ENCODE assay signal across 8 cellular contexts in genomic region chr3:52232279-52233107, GRCh38. TPM values are rescaled to one million over a fixed set of nuclear protein-coding genes. Genes with fewer than 3 reads are reported as not detected.
DNase-seq lines count a peak whose midpoint lies in the region; ATAC-seq and TF ChIP-seq lines count a peak whose summit lies in the region.
"Had no signal": no experiment of that assay in that cellular context is flagged by ENCODE, and none has a peak within 500 bp of the region (broad histone marks: within the 10 kb centered on the region; RNA-seq: fewer than 3 reads in every experiment).

No MANE protein-coding gene starts in this region.

- no peak overlapping the region for H3K27ac Mint-ChIP-seq in GM23338

- peaks cover 16% of the 10 kb centered on the region for H3K79me2 ChIP-seq in GM23338 (replicated peaks; ENCODE audit: insufficient read depth)

- peaks cover 14% of the 10 kb centered on the region for H3K4me1 ChIP-seq in GM23338 (ENCODE audit: insufficient read depth)

- H3K36me3 ChIP-seq in GM23338 (ENCODE audit: insufficient read depth) = peaks cover 3% of the 10 kb centered on the region; the same call in 1 of the 2 replicates

- H3F3A ChIP-seq in GM23338 (replicated peaks; ENCODE audit: low read depth) = 0 out of 2 replicates have a peak, but pooled peaks cover 8% of the 10 kb centered on the region

- no peak overlapping the region for H3K27ac ChIP-seq in GM23338 (ENCODE audit: low read depth)
- no peak overlapping the region for H3K27ac ChIP-seq in VCaP
- H3K27ac ChIP-seq: tibial artery had no signal

- no peak overlapping the region for H2AFZ ChIP-seq in GM23338

- TF ChIP-seq CTCF in GM23338 (conservative IDR thresholded peaks at IDR 0.05; ENCODE audit: low read depth in 2 of 2) (peak; percentile 53 to 70), VCaP (conservative IDR thresholded peaks at IDR 0.05) (peak; percentile 62)

- DNase-seq in GM23338 (ENCODE audit: low spot score) (no peak), lung microvascular endothelial cell (ENCODE audit: low read depth in 2 of 2) (peak; percentile 19 to 32), LoVo (ENCODE audit: low spot score) (no peak)

- H4K20me1 ChIP-seq in GM23338 (replicated peaks; ENCODE audit: insufficient read depth) = 0 out of 2 replicates have a peak, but pooled peaks cover 5% of the 10 kb centered on the region

- H3K9me3 Mint-ChIP-seq in GM23338 = no peaks in the 10 kb centered on the region

- no peak overlapping the region for H3K4me2 ChIP-seq in GM23338

- peaks cover 24% of the 10 kb centered on the region for H3K36me3 Mint-ChIP-seq in GM23338 (ENCODE audit: low read depth)

- ATAC-seq in GM23338 (no peak), GM19455 (IDR thresholded peaks at IDR 0.05; ENCODE audit: unreplicated experiment) (no peak), HG03039 (IDR thresholded peaks at IDR 0.05; ENCODE audit: unreplicated experiment) (no peak)

- H3K9me2 ChIP-seq in GM23338 (ENCODE audit: insufficient read depth) = no peaks in the 10 kb centered on the region

- peaks cover 26% of the 10 kb centered on the region for H3K4me1 Mint-ChIP-seq in GM23338

- no peaks in the 10 kb centered on the region for H3K27me3 ChIP-seq in GM23338 (ENCODE audit: insufficient read depth)
- H3K27me3 ChIP-seq: tibial artery had no signal

- H3K27me3 Mint-ChIP-seq in GM23338 (ENCODE audit: insufficient read depth, low read depth, poor library complexity) = peaks cover 8% of the 10 kb centered on the region

- H3K4me3 Mint-ChIP-seq in GM23338 = no peak overlapping the region

- no peak overlapping the region for H3K4me3 ChIP-seq in GM23338
- H3K4me3 ChIP-seq: tibial artery had no signal

TF ChIP-seq in GM23338, 12 proteins besides CTCF, POLR2A, EP300 and RAD21:
- TF ChIP-seq POLR2AphosphoS5 (IDR thresholded peaks at IDR 0.05; ENCODE audit: low read depth) (no peak), ETS1 (IDR thresholded peaks at IDR 0.05) (no peak), STAT1 (IDR thresholded peaks at IDR 0.05; ENCODE audit: unreplicated experiment) (no peak)

RNA-seq across cellular contexts. Expression of gene TWF2, which starts 6.5 kb away (rescaled TPM):
- total RNA-seq in GM23338 (2014; rRNA removed; shearing (Covaris generic)) = 120 and 123 TPM in 2 replicates
- polyA plus RNA-seq in GM23338 (2016; fragmentation: Nextera tagmentation; extraction: Ambion mirVana) = 38.6 and 38.9 TPM in 2 replicates
- total RNA-seq in lung microvascular endothelial cell = 74.6 and 102 TPM in 2 replicates

RNA-seq across cellular contexts. Expression of gene TLR9, which starts 7.0 kb away (rescaled TPM):
- total RNA-seq in GM23338 (2014; rRNA removed; shearing (Covaris generic)) = not detected in 2 replicates
- not detected in 2 replicates for polyA plus RNA-seq in GM23338 (2016; fragmentation: Nextera tagmentation; extraction: Ambion mirVana)
- not detected in 2 replicates for total RNA-seq in lung microvascular endothelial cell
- total RNA-seq: glomerular endothelial cell had no signal

RNA-seq across cellular contexts. Expression of gene PPM1M, which starts 13.1 kb away (rescaled TPM):
- total RNA-seq in GM23338 (2014; rRNA removed; shearing (Covaris generic)) = 1.8 and 4.0 TPM in 2 replicates
- polyA plus RNA-seq in GM23338 (2016; fragmentation: Nextera tagmentation; extraction: Ambion mirVana) = 2.2 and 2.8 TPM in 2 replicates
- total RNA-seq in lung microvascular endothelial cell = 10.9 and 14.3 TPM in 2 replicates

RNA-seq across cellular contexts. Expression of gene ALAS1, which starts 34.5 kb away (rescaled TPM):
- total RNA-seq in GM23338 (2014; rRNA removed; shearing (Covaris generic)) = 37.7 and 42.8 TPM in 2 replicates
- polyA plus RNA-seq in GM23338 (2016; fragmentation: Nextera tagmentation; extraction: Ambion mirVana) = 17.8 and 19.2 TPM in 2 replicates
- total RNA-seq in lung microvascular endothelial cell = 28.4 and 35.5 TPM in 2 replicates

RNA-seq across cellular contexts. Expression of gene WDR82, which starts 46.0 kb away (rescaled TPM):
- total RNA-seq in GM23338 (2014; rRNA removed; shearing (Covaris generic)) = 69.8 and 71.8 TPM in 2 replicates
- 25.2 and 31.2 TPM in 2 replicates for polyA plus RNA-seq in GM23338 (2016; fragmentation: Nextera tagmentation; extraction: Ambion mirVana)
- total RNA-seq in lung microvascular endothelial cell = 70.0 and 78.8 TPM in 2 replicates

Comparison
In these comparisons a context has a peak if more than half of its experiments do, and no peak if none do; other contexts are left out.
1. DNase-seq: peak in lung microvascular endothelial cell (2 of 2); none in GM23338 (single experiment) and LoVo (single experiment).